Comparison of ENCODE assay signal across 2 cellular contexts in genomic region chr12:111339306-111339938, GRCh38.
TF ChIP-seq lines count a peak whose summit lies in the region.

No MANE protein-coding gene starts in this region.

TF ChIP-seq in H1, 55 proteins besides CTCF, POLR2A, EP300 and RAD21 (continued from another document):
- no peak for TF ChIP-seq E2F6 (IDR thresholded peaks at IDR 0.05)

TF ChIP-seq in liver, 16 proteins besides CTCF, POLR2A, EP300 and RAD21:
- TF ChIP-seq, protein P1, sequence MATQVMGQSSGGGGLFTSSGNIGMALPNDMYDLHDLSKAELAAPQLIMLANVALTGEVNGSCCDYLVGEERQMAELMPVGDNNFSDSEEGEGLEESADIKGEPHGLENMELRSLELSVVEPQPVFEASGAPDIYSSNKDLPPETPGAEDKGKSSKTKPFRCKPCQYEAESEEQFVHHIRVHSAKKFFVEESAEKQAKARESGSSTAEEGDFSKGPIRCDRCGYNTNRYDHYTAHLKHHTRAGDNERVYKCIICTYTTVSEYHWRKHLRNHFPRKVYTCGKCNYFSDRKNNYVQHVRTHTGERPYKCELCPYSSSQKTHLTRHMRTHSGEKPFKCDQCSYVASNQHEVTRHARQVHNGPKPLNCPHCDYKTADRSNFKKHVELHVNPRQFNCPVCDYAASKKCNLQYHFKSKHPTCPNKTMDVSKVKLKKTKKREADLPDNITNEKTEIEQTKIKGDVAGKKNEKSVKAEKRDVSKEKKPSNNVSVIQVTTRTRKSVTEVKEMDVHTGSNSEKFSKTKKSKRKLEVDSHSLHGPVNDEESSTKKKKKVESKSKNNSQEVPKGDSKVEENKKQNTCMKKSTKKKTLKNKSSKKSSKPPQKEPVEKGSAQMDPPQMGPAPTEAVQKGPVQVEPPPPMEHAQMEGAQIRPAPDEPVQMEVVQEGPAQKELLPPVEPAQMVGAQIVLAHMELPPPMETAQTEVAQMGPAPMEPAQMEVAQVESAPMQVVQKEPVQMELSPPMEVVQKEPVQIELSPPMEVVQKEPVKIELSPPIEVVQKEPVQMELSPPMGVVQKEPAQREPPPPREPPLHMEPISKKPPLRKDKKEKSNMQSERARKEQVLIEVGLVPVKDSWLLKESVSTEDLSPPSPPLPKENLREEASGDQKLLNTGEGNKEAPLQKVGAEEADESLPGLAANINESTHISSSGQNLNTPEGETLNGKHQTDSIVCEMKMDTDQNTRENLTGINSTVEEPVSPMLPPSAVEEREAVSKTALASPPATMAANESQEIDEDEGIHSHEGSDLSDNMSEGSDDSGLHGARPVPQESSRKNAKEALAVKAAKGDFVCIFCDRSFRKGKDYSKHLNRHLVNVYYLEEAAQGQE (IDR thresholded peaks at IDR 0.05): no peak
- TF ChIP-seq HNF4A (conservative IDR thresholded peaks at IDR 0.05): peak; percentile 31 to 45
